In the genomic region with DNA sequence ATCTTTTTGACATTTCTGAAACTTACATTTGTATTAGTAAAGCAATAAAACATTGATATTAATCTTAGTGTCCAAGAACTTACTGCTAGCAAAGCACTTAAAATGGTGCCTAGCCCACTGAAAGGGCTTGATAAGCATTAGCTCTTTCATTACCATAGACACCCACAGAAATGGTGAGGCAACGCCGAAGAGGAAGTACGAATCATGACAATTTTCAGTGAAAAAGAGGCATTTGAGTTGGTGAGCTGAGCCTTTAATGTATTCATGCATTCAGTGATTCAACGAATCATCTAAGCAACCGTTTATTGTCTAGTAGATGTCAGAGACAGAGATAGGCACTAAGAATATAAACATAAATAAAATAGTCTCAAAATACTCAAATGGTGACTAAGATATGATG, we compare ENCODE assay signal across 18 cellular contexts.
"Had no signal": no experiment of that assay in that cellular context is flagged by ENCODE, and none has a peak within 500 bp of the region (broad histone marks: within the 10 kb centered on the region; RNA-seq: fewer than 3 reads in every experiment).

No MANE protein-coding gene starts in this region.

- H3K36me3 ChIP-seq: thoracic aorta had no signal

- DNase-seq: activated CD4-positive, alpha-beta T cell treated with anti-CD3 and anti-CD28 coated beads, Interleukin-2, amount 10 ng/mL, durations not matched to agents 7 days and 5 days; activated effector memory CD4-positive, alpha-beta T cell treated with Interleukin-2 at 50 U/mL for 16 hours; activated T-cell treated with anti-CD3 and anti-CD28 coated beads, Interleukin-2, amount 50 U/mL, for 1 hour; amniotic stem cell; cortex of kidney; effector memory CD4-positive, alpha-beta T cell; pancreas; stimulated activated CD4-positive, alpha-beta T cell treated with anti-CD3 and anti-CD28 coated beads, Interleukin-4, amount 100 ng/mL, for 1 hour; stimulated activated CD8-positive, alpha-beta memory T cell treated with anti-CD3 and anti-CD28 coated beads, Interleukin-4, amount 100 ng/mL, for 48 hours; stomach had no signal

- H3K27ac Mint-ChIP-seq: activated CD4-positive, alpha-beta T cell treated with anti-CD3 and anti-CD28 coated beads, Interleukin-2, amount 10 ng/mL, durations not matched to agents 7 days and 5 days; activated naive CD4-positive, alpha-beta T cell treated with anti-CD3 and anti-CD28 coated beads, Interleukin-2, amount 50 U/mL, for 72 hours; brain had no signal

- H3K4me1 ChIP-seq: pancreas, stomach had no signal

- H3K9me3 Mint-ChIP-seq: activated CD4-positive, alpha-beta T cell treated with anti-CD3 and anti-CD28 coated beads, Interleukin-2, amount 10 ng/mL, durations not matched to agents 7 days and 5 days; activated naive CD4-positive, alpha-beta T cell treated with anti-CD3 and anti-CD28 coated beads, Interleukin-2, amount 50 U/mL, for 72 hours; brain; central memory CD8-positive, alpha-beta T cell; neural crest cell had no signal

- H3K27me3 Mint-ChIP-seq: activated CD4-positive, alpha-beta T cell treated with anti-CD3 and anti-CD28 coated beads, Interleukin-2, amount 10 ng/mL, durations not matched to agents 7 days and 5 days; brain; central memory CD8-positive, alpha-beta T cell had no signal

- H3K27me3 ChIP-seq: hepatocyte, pancreas, stomach had no signal

- H3K9me3 ChIP-seq: pancreas, stomach, thoracic aorta had no signal

- ATAC-seq: activated naive CD4-positive, alpha-beta T cell treated with anti-CD3 and anti-CD28 coated beads, Interleukin-2, amount 50 U/mL, for 72 hours; pancreas had no signal

- H3K4me1 Mint-ChIP-seq: brain; central memory CD8-positive, alpha-beta T cell; neural crest cell had no signal

- H3K27ac ChIP-seq: epithelial cell of prostate, hepatocyte, pancreas, stomach, thoracic aorta, VCaP had no signal

- H3K4me3 Mint-ChIP-seq: activated CD4-positive, alpha-beta T cell treated with anti-CD3 and anti-CD28 coated beads, Interleukin-2, amount 10 ng/mL, durations not matched to agents 7 days and 5 days; brain; central memory CD8-positive, alpha-beta T cell; neural crest cell had no signal

- H3K4me3 ChIP-seq: hepatocyte, pancreas, stomach, thoracic aorta had no signal
